Comparison of ENCODE assay signal across 17 cellular contexts in genomic region chr11:40924915-40925314, GRCh38.
DNase-seq lines count a peak whose midpoint lies in the region; ATAC-seq and TF ChIP-seq lines count a peak whose summit lies in the region.
"Had no signal": no experiment of that assay in that cellular context is flagged by ENCODE, and none has a peak within 500 bp of the region (broad histone marks: within the 10 kb centered on the region; RNA-seq: fewer than 3 reads in every experiment).

No MANE protein-coding gene starts in this region.

- H3K27ac ChIP-seq in 22Rv1 (no peak overlapping the region), C4-2B (no peak overlapping the region), OCI-LY3 (ENCODE audit: low read length) (no peak overlapping the region), foreskin keratinocyte (no peak overlapping the region), psoas muscle (no peak overlapping the region)
- H3K27ac ChIP-seq in effector memory CD4-positive, alpha-beta T cell (ENCODE audit: insufficient read depth, low read length, poor library complexity, severe bottlenecking): no peak overlapping the region
- H3K27ac ChIP-seq: BLaER1, Peyer's patch had no signal

- ATAC-seq in foreskin keratinocyte (no peak), psoas muscle (no peak)
- ATAC-seq: SK-N-SH treated with all-trans-retinoic acid at 6 μM for 48 hours had no signal

- no peak overlapping the region for H3K9ac ChIP-seq in OCI-LY3 (ENCODE audit: low read length)
- H3K9ac ChIP-seq: BLaER1 had no signal

- intact Hi-C loops in posterior vena cava (cut with DNase I): no loop called here
- intact Hi-C loops in psoas muscle (cut with DNase I): no loop called here

- H3K9me3 ChIP-seq in OCI-LY3 (ENCODE audit: insufficient read depth, low read length) (no peaks in the 10 kb centered on the region), psoas muscle (no peaks in the 10 kb centered on the region)
- no peaks in the 10 kb centered on the region for H3K9me3 ChIP-seq in effector memory CD4-positive, alpha-beta T cell (ENCODE audit: control insufficient read depth, low read length)
- H3K9me3 ChIP-seq: BLaER1, HAP-1, Peyer's patch had no signal

- H3K27me3 ChIP-seq in OCI-LY3 (ENCODE audit: low read depth, low read length) (no peaks in the 10 kb centered on the region), foreskin keratinocyte (no peaks in the 10 kb centered on the region), psoas muscle (ENCODE audit: insufficient read depth in 3 of 3, low read length in 2 of 3) (no peaks in the 10 kb centered on the region)
- no peaks in the 10 kb centered on the region for H3K27me3 ChIP-seq in effector memory CD4-positive, alpha-beta T cell (replicated peaks; ENCODE audit: control insufficient read depth, insufficient read depth, low read length, poor library complexity, severe bottlenecking)
- H3K27me3 ChIP-seq: BLaER1, Peyer's patch had no signal

- 69 to 84% (median 80%) methylated on average over 2 of the region's 2 CpGs for WGBS in psoas muscle, 3 donors

- DNase-seq in foreskin keratinocyte: peak in 1 of 2 donors; percentile 3
- no peak for DNase-seq in effector memory CD4-positive, alpha-beta T cell
- DNase-seq in posterior vena cava (ENCODE audit: low spot score): no peak
- DNase-seq in psoas muscle: no peak
- no peak for DNase-seq in KG1 (lab: John Stamatoyannopoulos, UW)
- DNase-seq: NCI-H1048, NCI-H2029, NCI-H2171 treated with DMSO at 0.1 percent for 48 hours, NCI-H524, Peyer's patch, Right ventricle myocardium superior had no signal

- H4K20me1 ChIP-seq in OCI-LY3 (ENCODE audit: insufficient read depth, low read length): no peaks in the 10 kb centered on the region
- H4K20me1 ChIP-seq: BLaER1 had no signal

- H3K36me3 ChIP-seq in OCI-LY3 (replicated peaks; ENCODE audit: low read depth, low read length) (no peaks in the 10 kb centered on the region), psoas muscle (ENCODE audit: insufficient read depth in 1 of 2, low read depth in 1 of 2) (no peaks in the 10 kb centered on the region)
- H3K36me3 ChIP-seq in effector memory CD4-positive, alpha-beta T cell (ENCODE audit: control insufficient read depth, insufficient read depth, low read length): no peaks in the 10 kb centered on the region
- H3K36me3 ChIP-seq: BLaER1, HAP-1, Peyer's patch had no signal

- H3K4me1 ChIP-seq in OCI-LY3 (ENCODE audit: low read length) (no peaks in the 10 kb centered on the region), foreskin keratinocyte (no peaks in the 10 kb centered on the region), psoas muscle (no peaks in the 10 kb centered on the region)
- H3K4me1 ChIP-seq in effector memory CD4-positive, alpha-beta T cell (ENCODE audit: control insufficient read depth, insufficient read depth, low read length, poor library complexity, severe bottlenecking): no peaks in the 10 kb centered on the region
- H3K4me1 ChIP-seq: BLaER1, HAP-1, Peyer's patch had no signal

- H3K79me2 ChIP-seq in OCI-LY3 (ENCODE audit: low read length): no peaks in the 10 kb centered on the region

- H2AFZ ChIP-seq in OCI-LY3 (ENCODE audit: low read depth, low read length): no peak overlapping the region

- no peak overlapping the region for H3K4me3 ChIP-seq in OCI-LY3 (ENCODE audit: low read length)
- no peak overlapping the region for H3K4me3 ChIP-seq in effector memory CD4-positive, alpha-beta T cell (ENCODE audit: insufficient read depth, low read depth, low read length, poor library complexity, severe bottlenecking)
- H3K4me3 ChIP-seq in psoas muscle: no peak overlapping the region
- H3K4me3 ChIP-seq: BLaER1, HAP-1, Peyer's patch had no signal

- peak; percentile 53 for TF ChIP-seq CTCF in 22Rv1 (IDR thresholded peaks at IDR 0.05)
- peak; percentile 36 for TF ChIP-seq CTCF in C4-2B (conservative IDR thresholded peaks at IDR 0.05)
- TF ChIP-seq CTCF in OCI-LY3 (IDR thresholded peaks at IDR 0.05; ENCODE audit: low read depth, low read length): peak; percentile 27
- TF ChIP-seq CTCF in foreskin keratinocyte (conservative IDR thresholded peaks at IDR 0.05): peak; percentile 57
- no peak for TF ChIP-seq CTCF in psoas muscle (IDR thresholded peaks at IDR 0.05)

- H3K4me2 ChIP-seq in OCI-LY3 (ENCODE audit: low read length): no peak overlapping the region
- H3K4me2 ChIP-seq: BLaER1 had no signal
